Comparison of ENCODE assay signal across 1 cellular context in genomic region chr5:140145223-140145622, GRCh38.
TF ChIP-seq lines count a peak whose summit lies in the region.

No MANE protein-coding gene starts in this region.

TF ChIP-seq in SK-N-SH treated with all-trans-retinoic acid at 6 μM for 48 hours, 23 proteins besides CTCF, POLR2A, EP300 and RAD21 (continued from another document):
- TF ChIP-seq, protein P1, sequence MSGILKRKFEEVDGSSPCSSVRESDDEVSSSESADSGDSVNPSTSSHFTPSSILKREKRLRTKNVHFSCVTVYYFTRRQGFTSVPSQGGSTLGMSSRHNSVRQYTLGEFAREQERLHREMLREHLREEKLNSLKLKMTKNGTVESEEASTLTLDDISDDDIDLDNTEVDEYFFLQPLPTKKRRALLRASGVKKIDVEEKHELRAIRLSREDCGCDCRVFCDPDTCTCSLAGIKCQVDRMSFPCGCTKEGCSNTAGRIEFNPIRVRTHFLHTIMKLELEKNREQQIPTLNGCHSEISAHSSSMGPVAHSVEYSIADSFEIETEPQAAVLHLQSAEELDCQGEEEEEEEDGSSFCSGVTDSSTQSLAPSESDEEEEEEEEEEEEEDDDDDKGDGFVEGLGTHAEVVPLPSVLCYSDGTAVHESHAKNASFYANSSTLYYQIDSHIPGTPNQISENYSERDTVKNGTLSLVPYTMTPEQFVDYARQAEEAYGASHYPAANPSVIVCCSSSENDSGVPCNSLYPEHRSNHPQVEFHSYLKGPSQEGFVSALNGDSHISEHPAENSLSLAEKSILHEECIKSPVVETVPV (CRISPR knock-in tag; IDR thresholded peaks at IDR 0.05): no peak
- TF ChIP-seq RARB (CRISPR knock-in tag; IDR thresholded peaks at IDR 0.05): no peak
